In genomic region chr1:47824721-47825120, GRCh38 we compare ENCODE assay signal across 16 cellular contexts.
DNase-seq lines count a peak whose midpoint lies in the region; ATAC-seq, FAIRE-seq and TF ChIP-seq lines count a peak whose summit lies in the region.
"Had no signal": no experiment of that assay in that cellular context is flagged by ENCODE, and none has a peak within 500 bp of the region (broad histone marks: within the 10 kb centered on the region; RNA-seq: fewer than 3 reads in every experiment).

No MANE protein-coding gene starts in this region.

- H3K4me3 ChIP-seq in small intestine (ENCODE audit: low read depth in 1 of 2, low read length in 2 of 2), result no peak overlapping the region

- FAIRE-seq in small intestine (lab: Jason Lieb, UNC), result no peak
- FAIRE-seq: H1 had no signal

- H3K9me3 ChIP-seq in small intestine (ENCODE audit: control insufficient read depth, low read depth), result no peaks in the 10 kb centered on the region
- H3K9me3 ChIP-seq: SK-N-SH had no signal

- H3K36me3 ChIP-seq in small intestine (ENCODE audit: control insufficient read depth in 2 of 2, insufficient read depth in 2 of 2, low read length in 2 of 2), result no peaks in the 10 kb centered on the region

- no peak overlapping the region for H3K27ac ChIP-seq in small intestine (ENCODE audit: low read depth in 1 of 2, low read length in 1 of 2)
- H3K27ac ChIP-seq: 22Rv1, KMS-11 had no signal

- WGBS in small intestine, 3 donors, result 56 to 64% (median 62%) methylated on average over 7 of the region's 7 CpGs

- no peaks in the 10 kb centered on the region for H3K27me3 ChIP-seq in small intestine (ENCODE audit: control insufficient read depth in 2 of 2, insufficient read depth in 2 of 2, low read length in 2 of 2)

- intact Hi-C loops in left colon (cut with DNase I, micrococcal nuclease), result no loop called here

- H3K4me1 ChIP-seq in small intestine (ENCODE audit: control insufficient read depth in 2 of 2, insufficient read depth in 1 of 2, low read depth in 1 of 2, low read length in 1 of 2), result peaks cover 0 to 1% of the 10 kb centered on the region in 2 donors

- no peak for TF ChIP-seq CTCF in omental fat pad (IDR thresholded peaks at IDR 0.05)

- DNase-seq in NCI-H1417 (lab: John Stamatoyannopoulos, UW) (peak in 2 of 3 experiments; percentile 52 to 70), NCI-H1417 treated with DMSO at 0.1 percent for 48 hours (lab: John Stamatoyannopoulos, UW) (no peak), NCI-H146 treated with DMSO at 0.1 percent for 48 hours (lab: John Stamatoyannopoulos, UW; ENCODE audit: unreplicated experiment) (peak; percentile 0), left colon (peak; percentile 61 to 67), small intestine (peak; percentile 46), medulla oblongata (ENCODE audit: extremely low spot score) (no peak), omental fat pad (ENCODE audit: low spot score) (no peak)
- DNase-seq: DMS79 treated with DMSO at 0.1 percent for 48 hours, NCI-H1694 treated with DMSO at 0.1 percent for 48 hours, NCI-H526, SHP77 treated with DMSO at 0.1 percent for 48 hours, SK-N-SH had no signal

- ATAC-seq in left colon (peak; percentile 99), omental fat pad (ENCODE audit: low FRiP score) (no peak), GM19395 (IDR thresholded peaks at IDR 0.05; ENCODE audit: unreplicated experiment) (no peak)

Comparison
In these comparisons a context has a peak if more than half of its experiments do, and no peak if none do; other contexts are left out.
1. DNase-seq: peak in NCI-H1417 (2 of 3), NCI-H146 treated with DMSO at 0.1 percent for 48 hours (single experiment), left colon (2 of 2) and small intestine (single experiment); none in NCI-H1417 treated with DMSO at 0.1 percent for 48 hours (single experiment), medulla oblongata (single experiment) and omental fat pad (single experiment).